In the genomic region with DNA sequence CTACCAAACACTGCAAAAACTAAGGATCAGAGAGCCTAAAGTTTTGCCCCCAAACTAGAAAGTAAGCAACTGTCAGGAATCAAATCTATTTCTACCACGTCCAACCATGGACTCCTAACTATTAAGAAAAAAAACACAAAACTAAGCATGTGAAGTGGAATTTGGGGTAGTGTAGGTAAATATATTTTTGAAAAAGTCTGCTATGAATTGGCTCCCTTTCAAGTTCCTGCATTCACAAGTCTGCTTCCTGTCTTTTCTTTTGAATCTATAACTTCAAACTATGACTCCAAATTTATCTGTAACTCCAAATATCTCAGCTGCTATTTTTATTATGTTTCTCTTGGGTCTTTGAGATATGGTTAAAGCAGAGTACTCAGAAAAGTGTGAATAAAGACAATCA, we compare ENCODE assay signal across 19 cellular contexts.
"Had no signal": no experiment of that assay in that cellular context is flagged by ENCODE, and none has a peak within 500 bp of the region (broad histone marks: within the 10 kb centered on the region; RNA-seq: fewer than 3 reads in every experiment).

No MANE protein-coding gene starts in this region.

- H2AFZ ChIP-seq: parathyroid adenoma had no signal

- H3K27me3 ChIP-seq: right atrium auricular region, stomach, thyroid gland had no signal

- H3K36me3 ChIP-seq: lower lobe of right lung, right atrium auricular region, stomach, thyroid gland had no signal

- ATAC-seq: left ventricle myocardium superior; lower lobe of right lung; natural killer cell treated with Interleukin-12 subunit alpha and Interleukin-12 subunit beta and Interleukin-15 and Interleukin-18, amount 100 ng/mL, for 72 hours; sciatic nerve; stimulated activated effector memory CD8-positive, alpha-beta T cell treated with anti-CD3 and anti-CD28 coated beads, Interleukin-12 subunit alpha, Interleukin-12 subunit beta, amount 100 ng/mL, for 72 hours had no signal

- H3K9me3 ChIP-seq: lower lobe of right lung, right atrium auricular region, stomach, thyroid gland had no signal

- DNase-seq: effector memory CD4-positive, alpha-beta T cell; hypothalamus; immature natural killer cell; islet precursor cell; kidney glomerular epithelial cell; left ventricle myocardium superior; lower lobe of right lung; stimulated activated CD4-positive, alpha-beta T cell treated with anti-CD3 and anti-CD28 coated beads, Interleukin-2, amount 100 ng/mL, for 24 hours; stimulated activated CD4-positive, alpha-beta T cell treated with anti-CD3 and anti-CD28 coated beads, Interleukin-4, amount 100 ng/mL, for 24 hours; stimulated activated naive CD4-positive, alpha-beta T cell treated with Interleukin-2 at 50 U/mL for 16 hours; stomach; thyroid gland; trophoblast cell had no signal

- H3K27ac ChIP-seq: lower lobe of right lung, parathyroid adenoma, right atrium auricular region, stomach, thyroid gland had no signal

- H3K4me2 ChIP-seq: smooth muscle cell had no signal

- H3K4me3 ChIP-seq: lower lobe of right lung, right atrium auricular region, smooth muscle cell, stomach, thyroid gland had no signal

- H3K79me2 ChIP-seq: parathyroid adenoma had no signal

- H3K4me1 ChIP-seq: lower lobe of right lung, parathyroid adenoma, right atrium auricular region, stomach, thyroid gland had no signal

- H3K9ac ChIP-seq: parathyroid adenoma had no signal
